Comparison of ENCODE assay signal across 13 cellular contexts in the genomic region with DNA sequence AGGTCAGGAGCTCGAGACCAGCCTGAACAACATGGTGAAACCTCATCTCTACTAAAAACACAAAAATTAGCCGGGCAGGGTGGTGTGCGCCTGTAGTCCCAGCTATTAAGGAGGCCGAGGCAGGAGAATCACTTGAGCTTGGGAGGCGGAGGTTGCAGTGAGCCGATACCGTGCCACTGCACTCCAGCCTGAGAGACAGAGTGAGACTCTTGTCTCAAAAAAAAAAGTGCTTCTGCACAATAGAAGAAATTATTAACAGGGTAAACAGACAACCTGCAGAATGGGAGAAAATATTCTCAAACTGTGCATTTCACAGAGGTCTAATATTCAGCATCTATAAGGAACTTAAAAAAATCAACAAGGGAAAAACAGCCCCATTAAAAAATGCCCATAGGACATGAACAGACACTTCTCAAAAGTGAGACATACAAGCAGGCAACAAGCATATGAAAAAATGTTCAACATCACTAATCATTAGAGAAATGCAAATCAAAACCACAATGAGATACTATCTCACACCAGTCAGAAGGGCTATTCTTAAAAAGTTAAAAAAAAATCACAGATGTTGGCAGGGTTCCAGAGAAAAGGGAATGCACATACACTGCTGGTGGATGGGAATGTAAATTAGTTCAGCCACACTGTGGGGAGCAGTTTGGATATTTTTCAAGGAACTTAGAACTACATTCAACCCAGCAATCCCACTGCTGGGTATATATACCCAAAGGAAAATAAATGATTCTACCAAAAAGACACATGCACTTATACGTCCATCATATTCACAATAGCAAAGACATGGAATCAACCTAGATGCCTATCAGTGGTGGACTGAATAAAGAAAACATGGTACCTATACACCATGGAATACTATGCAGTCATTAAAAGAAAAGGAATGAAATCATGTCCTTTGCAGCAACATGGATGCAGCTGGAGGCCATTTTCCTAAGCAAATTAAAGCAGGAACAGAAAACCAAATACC.
DNase-seq lines count a peak whose midpoint lies in the region; ATAC-seq and TF ChIP-seq lines count a peak whose summit lies in the region.
"Had no signal": no experiment of that assay in that cellular context is flagged by ENCODE, and none has a peak within 500 bp of the region (broad histone marks: within the 10 kb centered on the region; RNA-seq: fewer than 3 reads in every experiment).

No MANE protein-coding gene starts in this region.

- intact Hi-C loops in activated B cell treated with CpG ODN at 0.5 μM for 24 hours (cut with micrococcal nuclease) (no loop called here), natural killer cell (cut with micrococcal nuclease) (no loop called here)

- DNase-seq in GM12865 (ENCODE audit: low read depth) (peak; percentile 61), activated B cell treated with CpG ODN at 0.5 μM for 24 hours (no peak), hepatic stellate cell (ENCODE audit: low spot score) (no peak), natural killer cell (no peak), AG08396 (ENCODE audit: low spot score) (no peak)
- no peak for DNase-seq in NK-92 treated with Interleukin-12 subunit alpha and Interleukin-12 subunit beta, amount 100 ng/mL, for 24 hours (lab: John Stamatoyannopoulos, UW)
- DNase-seq: activated CD4-positive, alpha-beta T cell treated with anti-CD3 and anti-CD28 coated beads, Interleukin-2, amount 10 ng/mL, durations not matched to agents 24 days and 14 days; retina; SHP77 had no signal

- TF ChIP-seq CTCF in GM12865 (IDR thresholded peaks at IDR 0.05; ENCODE audit: insufficient read depth, low read depth, low read length, missing control alignments) (no peak), activated B cell treated with CpG ODN at 0.5 μM for 24 hours (IDR thresholded peaks at IDR 0.05) (no peak), natural killer cell (IDR thresholded peaks at IDR 0.05) (no peak)

- no peaks in the 10 kb centered on the region for H3K36me3 Mint-ChIP-seq in activated B cell treated with CpG ODN at 0.5 μM for 24 hours (ENCODE audit: low read depth)
- H3K36me3 Mint-ChIP-seq in natural killer cell: no peaks in the 10 kb centered on the region

- CTCF ChIA-PET in activated B cell treated with CpG ODN at 0.5 μM for 24 hours (lab: Charles Lee): no interaction called here

- H3K4me1 Mint-ChIP-seq in activated B cell treated with CpG ODN at 0.5 μM for 24 hours (peaks cover 12% of the 10 kb centered on the region), natural killer cell (peaks cover 0 to 2% of the 10 kb centered on the region in 2 donors)
- H3K4me1 Mint-ChIP-seq: activated CD4-positive, alpha-beta T cell treated with anti-CD3 and anti-CD28 coated beads, Interleukin-2, amount 10 ng/mL, durations not matched to agents 24 days and 14 days had no signal

- POLR2A ChIA-PET in activated B cell treated with CpG ODN at 0.5 μM for 24 hours (lab: Charles Lee): no interaction called here

- H3K27ac Mint-ChIP-seq in activated B cell treated with CpG ODN at 0.5 μM for 24 hours: no peak overlapping the region
- H3K27ac Mint-ChIP-seq in natural killer cell: no peak overlapping the region
- H3K27ac Mint-ChIP-seq: activated CD4-positive, alpha-beta T cell treated with anti-CD3 and anti-CD28 coated beads, Interleukin-2, amount 10 ng/mL, durations not matched to agents 24 days and 14 days; B cell had no signal

- H3K9me3 Mint-ChIP-seq in activated B cell treated with CpG ODN at 0.5 μM for 24 hours (no peaks in the 10 kb centered on the region), natural killer cell (peaks cover 0 to 3% of the 10 kb centered on the region in 2 donors)

- peak; percentile 90 for ATAC-seq in GM21423 (IDR thresholded peaks at IDR 0.05; ENCODE audit: unreplicated experiment)
- ATAC-seq in HG03097 (IDR thresholded peaks at IDR 0.05; ENCODE audit: low FRiP score, unreplicated experiment): peak; percentile 57
- peak; percentile 7 for ATAC-seq in activated B cell treated with CpG ODN at 0.5 μM for 24 hours (ENCODE audit: low read depth)
- ATAC-seq in natural killer cell: no peak
- ATAC-seq: left lobe of liver had no signal

- no peak overlapping the region for H3K4me3 ChIP-seq in GM12865 (ENCODE audit: low read depth, low read length)

- peaks cover 3% of the 10 kb centered on the region for H3K27me3 Mint-ChIP-seq in activated B cell treated with CpG ODN at 0.5 μM for 24 hours
- H3K27me3 Mint-ChIP-seq in natural killer cell (ENCODE audit: low read depth in 2 of 2): no peaks in the 10 kb centered on the region

- H3K4me3 Mint-ChIP-seq in activated B cell treated with CpG ODN at 0.5 μM for 24 hours (no peak overlapping the region), natural killer cell (no peak overlapping the region)
- H3K4me3 Mint-ChIP-seq: activated CD4-positive, alpha-beta T cell treated with anti-CD3 and anti-CD28 coated beads, Interleukin-2, amount 10 ng/mL, durations not matched to agents 24 days and 14 days; B cell had no signal

Comparison
In these comparisons a context has a peak if more than half of its experiments do, and no peak if none do; other contexts are left out.
1. ATAC-seq: peak in GM21423 (single experiment), HG03097 (single experiment) and activated B cell treated with CpG ODN at 0.5 μM for 24 hours (single experiment); none in natural killer cell (0 of 3).